8 cellular contexts compared by ENCODE assay signal in genomic region chr2:216012133-216012829, GRCh38. TPM values are rescaled to one million over a fixed set of nuclear protein-coding genes. Genes with fewer than 3 reads are reported as not detected.
A peak's percentile ranks its signal among the peaks of the same experiment; 100 is the strongest.
DNase-seq lines count a peak whose midpoint lies in the region; ATAC-seq and TF ChIP-seq lines count a peak whose summit lies in the region.

No MANE protein-coding gene starts in this region.

- peaks cover 3% of the 10 kb centered on the region for H3K27me3 Mint-ChIP-seq in activated CD4-positive, alpha-beta T cell treated with anti-CD3 and anti-CD28 coated beads, Interleukin-2, amount 10 ng/mL, durations not matched to agents 24 days and 14 days

- H3K4me3 ChIP-seq in fibroblast of mammary gland (ENCODE audit: control insufficient read depth, low read depth, low read length), result peak overlapping the region; percentile 63
- H3K4me3 ChIP-seq in rectal smooth muscle tissue (ENCODE audit: low read length), result peak overlapping the region; percentile 71

- DNase-seq in activated CD4-positive, alpha-beta T cell treated with anti-CD3 and anti-CD28 coated beads, Interleukin-2, amount 10 ng/mL, durations not matched to agents 24 days and 14 days, result no peak
- DNase-seq in activated CD4-positive, alpha-beta T cell treated with anti-CD3 and anti-CD28 coated beads for 1 hour, result no peak
- DNase-seq in SK-MEL-5 (ENCODE audit: low read depth, low spot score), result peak; percentile 82
- DNase-seq in fibroblast of mammary gland (ENCODE audit: low read depth), result peak; percentile 27
- no peak for DNase-seq in stimulated activated CD4-positive, alpha-beta T cell treated with anti-CD3 and anti-CD28 coated beads, Interleukin-4, amount 100 ng/mL, for 24 hours
- DNase-seq in GM13977 (ENCODE audit: low spot score), result no peak

- H3K4me3 Mint-ChIP-seq in activated CD4-positive, alpha-beta T cell treated with anti-CD3 and anti-CD28 coated beads, Interleukin-2, amount 10 ng/mL, durations not matched to agents 24 days and 14 days, result peak overlapping the region; percentile 90

- peak; percentile 1 for TF ChIP-seq CTCF in fibroblast of mammary gland (conservative IDR thresholded peaks at IDR 0.05; ENCODE audit: control insufficient read depth, insufficient read depth, low read depth, low read length)
- TF ChIP-seq CTCF in GM13977 (IDR thresholded peaks at IDR 0.05; ENCODE audit: extremely low read depth, insufficient read depth, missing control alignments), result no peak

- no peak for ATAC-seq in HG03095 (IDR thresholded peaks at IDR 0.05; ENCODE audit: unreplicated experiment)

- no peaks in the 10 kb centered on the region for H3K36me3 ChIP-seq in rectal smooth muscle tissue (ENCODE audit: control insufficient read depth, insufficient read depth, low read length)

- H3K27me3 ChIP-seq in rectal smooth muscle tissue (ENCODE audit: control insufficient read depth, insufficient read depth, low read length), result no peaks in the 10 kb centered on the region

- H3K9me3 Mint-ChIP-seq in activated CD4-positive, alpha-beta T cell treated with anti-CD3 and anti-CD28 coated beads, Interleukin-2, amount 10 ng/mL, durations not matched to agents 24 days and 14 days, result no peaks in the 10 kb centered on the region

- intact Hi-C loops in activated CD4-positive, alpha-beta T cell treated with anti-CD3 and anti-CD28 coated beads, Interleukin-2, amount 10 ng/mL, durations not matched to agents 24 days and 14 days (cut with micrococcal nuclease), result loop anchor here (2.0 kb wide), 1 partner anchor 61 kb away; no protein-coding TSS in a partner anchor

- H3K27ac Mint-ChIP-seq in activated CD4-positive, alpha-beta T cell treated with anti-CD3 and anti-CD28 coated beads, Interleukin-2, amount 10 ng/mL, durations not matched to agents 24 days and 14 days, result peak overlapping the region; percentile 70

- H3K36me3 Mint-ChIP-seq in activated CD4-positive, alpha-beta T cell treated with anti-CD3 and anti-CD28 coated beads, Interleukin-2, amount 10 ng/mL, durations not matched to agents 24 days and 14 days (ENCODE audit: low read depth), result peaks cover 4% of the 10 kb centered on the region

- H3K4me1 ChIP-seq in rectal smooth muscle tissue (ENCODE audit: control insufficient read depth, insufficient read depth, low read length), result no peaks in the 10 kb centered on the region

- H3K27ac ChIP-seq in rectal smooth muscle tissue (ENCODE audit: low read depth, low read length), result no peak overlapping the region

- in situ Hi-C loops in SK-MEL-5 (cut with HindIII; ENCODE audit: low pct_unique_long_range_greater_than_20kb, low sequenced_read_pairs) (no loop called here), GM13977 (cut with MboI; ENCODE audit: low pct_unique_long_range_greater_than_20kb, low sequenced_read_pairs, unreplicated experiment) (no loop called here)

- no peak overlapping the region for H3K9ac ChIP-seq in rectal smooth muscle tissue (ENCODE audit: low read length)

- H3K4me1 Mint-ChIP-seq in activated CD4-positive, alpha-beta T cell treated with anti-CD3 and anti-CD28 coated beads, Interleukin-2, amount 10 ng/mL, durations not matched to agents 24 days and 14 days, result peaks cover 40% of the 10 kb centered on the region

RNA-seq across cellular contexts. Expression of gene MREG, which starts 1.1 kb away (rescaled TPM):
- total RNA-seq in activated CD4-positive, alpha-beta T cell treated with anti-CD3 and anti-CD28 coated beads, Interleukin-2, amount 10 ng/mL, durations not matched to agents 24 days and 14 days, result 10.6 and 10.9 TPM in 2 replicates
- 128 and 133 TPM in 2 replicates for total RNA-seq in SK-MEL-5 (2014; rRNA removed; shearing (Covaris generic))
- polyA plus RNA-seq in SK-MEL-5 (2015; cell fraction: cytosol; rRNA removed), result 72.0 and 90.4 TPM in 2 replicates
- 63.1 and 67.1 TPM in 2 replicates for polyA plus RNA-seq in SK-MEL-5 (2015; cell fraction: nucleus; rRNA removed)

Comparison
In these comparisons a context has a peak if more than half of its experiments do, and no peak if none do; other contexts are left out.
1. DNase-seq: peak in SK-MEL-5 (single experiment) and fibroblast of mammary gland (single experiment); none in activated CD4-positive, alpha-beta T cell treated with anti-CD3 and anti-CD28 coated beads, Interleukin-2, amount 10 ng/mL, durations not matched to agents 24 days and 14 days (single experiment), activated CD4-positive, alpha-beta T cell treated with anti-CD3 and anti-CD28 coated beads for 1 hour (single experiment), stimulated activated CD4-positive, alpha-beta T cell treated with anti-CD3 and anti-CD28 coated beads, Interleukin-4, amount 100 ng/mL, for 24 hours (single experiment) and GM13977 (single experiment).
2. RNA of gene MREG, which starts 1.1 kb away (total RNA-seq): 128 to 133 TPM in SK-MEL-5; 10.6 to 10.9 TPM in activated CD4-positive, alpha-beta T cell treated with anti-CD3 and anti-CD28 coated beads, Interleukin-2, amount 10 ng/mL, durations not matched to agents 24 days and 14 days; every median in the first group is over 10 times any median in the second.